In the genomic region with DNA sequence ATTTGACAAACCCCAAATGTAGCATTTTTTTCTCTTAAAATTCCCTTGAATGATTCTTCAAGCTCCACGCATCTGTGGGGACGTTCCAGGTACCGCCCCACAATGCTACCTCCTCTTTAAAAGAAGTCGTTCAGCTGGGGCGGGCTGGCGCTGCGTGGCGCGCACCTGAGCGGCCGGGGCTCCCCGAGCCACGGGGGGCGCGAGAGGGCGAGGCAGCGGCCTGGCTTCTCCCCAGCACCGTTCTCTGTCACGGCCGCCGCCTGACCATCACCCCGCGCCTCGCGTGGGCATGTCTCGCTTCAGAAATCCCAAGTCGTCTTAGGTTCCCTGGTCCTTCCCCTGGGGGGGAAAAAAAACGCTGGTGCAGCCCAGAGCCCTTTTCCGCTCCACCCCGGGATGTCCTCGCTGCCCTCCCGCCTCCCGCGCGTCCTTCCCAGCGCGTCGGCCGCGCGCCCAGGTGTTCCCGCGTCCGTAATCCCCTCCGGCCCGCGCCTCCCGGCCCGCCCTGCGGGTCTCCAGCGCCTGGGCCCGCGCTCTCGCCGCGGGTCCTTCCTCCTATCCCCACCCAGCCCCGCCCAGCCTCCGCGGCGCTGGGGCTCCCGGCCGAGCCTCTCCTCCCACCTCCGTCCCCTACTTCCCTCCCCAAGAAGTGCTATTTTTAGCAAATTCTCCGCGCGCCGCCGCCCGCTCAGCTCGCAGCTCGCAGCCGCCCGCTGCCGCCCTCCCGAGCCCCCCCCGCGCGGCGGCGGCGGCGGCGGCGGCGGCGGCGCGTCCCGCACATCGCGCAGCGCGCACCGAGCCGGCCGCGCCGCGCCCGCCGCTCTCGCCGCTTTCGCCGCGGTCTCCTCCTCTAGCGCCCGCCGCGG, we compare ENCODE assay signal across 8 cellular contexts. TPM values are rescaled to one million over a fixed set of nuclear protein-coding genes. Genes with fewer than 3 reads are reported as not detected.
DNase-seq lines count a peak whose midpoint lies in the region; TF ChIP-seq lines count a peak whose summit lies in the region.

No MANE protein-coding gene starts in this region.

- no peaks in the 10 kb centered on the region for H3K9me3 ChIP-seq in endocrine pancreas (ENCODE audit: control insufficient read depth, low read length)
- H3K9me3 ChIP-seq in transverse colon: peaks cover 0 to 5% of the 10 kb centered on the region in 2 donors

- no peak overlapping the region for H2AK5ac ChIP-seq in mesendoderm (ENCODE audit: low read length)

- H2BK5ac ChIP-seq in mesendoderm (ENCODE audit: low read length): no peak overlapping the region

- peak overlapping the region; percentile 79 for H3K4me2 ChIP-seq in mesendoderm (ENCODE audit: low read length)

- no peaks in the 10 kb centered on the region for H3K4me1 ChIP-seq in endocrine pancreas (ENCODE audit: control insufficient read depth, insufficient read depth, low read length)
- no peaks in the 10 kb centered on the region for H3K4me1 ChIP-seq in mesendoderm (ENCODE audit: control insufficient read depth, low read depth, low read length)
- H3K4me1 ChIP-seq in transverse colon: peaks cover 0 to 11% (median 7%) of the 10 kb centered on the region in 4 donors

- H2BK15ac ChIP-seq in mesendoderm (replicated peaks; ENCODE audit: low read depth): no peak overlapping the region

- H3K18ac ChIP-seq in mesendoderm (ENCODE audit: low read length): no peak overlapping the region

- no peak for TF ChIP-seq POLR2A in transverse colon (IDR thresholded peaks at IDR 0.05)

- intact Hi-C loops in CD14-positive monocyte (cut with micrococcal nuclease): no loop called here
- intact Hi-C loops in transverse colon (cut with DNase I; ENCODE audit: low total_unique reads): no loop called here

- no peaks in the 10 kb centered on the region for H3K79me2 ChIP-seq in mesendoderm (ENCODE audit: control insufficient read depth, insufficient read depth, low read length)

- peak overlapping the region; percentile 56 for H3K9ac ChIP-seq in endocrine pancreas (ENCODE audit: control insufficient read depth, insufficient read depth, low read length)
- H3K9ac ChIP-seq in mesendoderm (ENCODE audit: low read length): peak overlapping the region; percentile 49

- peak overlapping the region; percentile 58 for H3K56ac ChIP-seq in mesendoderm (ENCODE audit: low read length)

- H3K27ac ChIP-seq in mesendoderm (ENCODE audit: low read depth, low read length) (no peak overlapping the region), transverse colon (peak overlapping the region; percentile 42 to 72 (median 57))

- TF ChIP-seq CTCF in CD14-positive monocyte (IDR thresholded peaks at IDR 0.05) (no peak), GM20000 (IDR thresholded peaks at IDR 0.05; ENCODE audit: extremely low read depth, missing control alignments) (no peak), transverse colon (IDR thresholded peaks at IDR 0.05) (no peak)

- H3K36me3 Mint-ChIP-seq in CD14-positive monocyte: peaks cover 6 to 8% of the 10 kb centered on the region in 2 donors

- H3K4me3 ChIP-seq in endocrine pancreas (ENCODE audit: control insufficient read depth, insufficient read depth, low read length): peak overlapping the region; percentile 83
- H3K4me3 ChIP-seq in mesendoderm (ENCODE audit: low read length): peak overlapping the region; percentile 50
- H3K4me3 ChIP-seq in transverse colon: peak overlapping the region; percentile 63 to 86 (median 69)

- H3K27ac Mint-ChIP-seq in CD14-positive monocyte: peak overlapping the region in 1 of 7 donors; percentile 30

- H3K4me1 Mint-ChIP-seq in CD14-positive monocyte: peaks cover 14% of the 10 kb centered on the region

- no CpG with 5 or more reads among the region's 110 CpGs for WGBS in mesendoderm (ENCODE audit: extremely low coverage, insufficient coverage, low lambda C conversion rate)
- 1% methylated on average over 18 to 107 of the region's 110 CpGs for WGBS in transverse colon (ENCODE audit: low coverage in 1 of 2), 2 donors

- H4K5ac ChIP-seq in mesendoderm (ENCODE audit: low read length): no peak overlapping the region

- H3K36me3 ChIP-seq in endocrine pancreas (ENCODE audit: control insufficient read depth, insufficient read depth, low read length) (no peaks in the 10 kb centered on the region), mesendoderm (ENCODE audit: control insufficient read depth, insufficient read depth, low read length) (no peaks in the 10 kb centered on the region), transverse colon (no peaks in the 10 kb centered on the region)

- no peak overlapping the region for H4K8ac ChIP-seq in mesendoderm (ENCODE audit: low read depth, low read length)

- in situ Hi-C loops in transverse colon (cut with MboI; ENCODE audit: low pct_ligation_motif_present in 1 of 4, low pct_unique_long_range_greater_than_20kb in 1 of 4, low sequenced_read_pairs in 3 of 4): no loop called here

- H3K27me3 Mint-ChIP-seq in CD14-positive monocyte (ENCODE audit: low read depth in 3 of 3): peaks cover 32 to 49% (median 39%) of the 10 kb centered on the region in 3 donors

- DNase-seq in CD14-positive monocyte (ENCODE audit: low spot score): no peak
- DNase-seq in GM20000 (ENCODE audit: low spot score): peak; percentile 36
- peak; percentile 9 for DNase-seq in RPMI8226
- DNase-seq in mesendoderm: peak; percentile 34
- DNase-seq in transverse colon: peak; percentile 12
- DNase-seq in kidney glomerular epithelial cell (lab: John Stamatoyannopoulos, UW): no peak
- no peak for DNase-seq in GM19238 (ENCODE audit: insufficient read length, low spot score)

- no peaks in the 10 kb centered on the region for H3K27me3 ChIP-seq in endocrine pancreas (ENCODE audit: control insufficient read depth, insufficient read depth, low read length)
- no peaks in the 10 kb centered on the region for H3K27me3 ChIP-seq in mesendoderm (ENCODE audit: insufficient read depth, low read length, poor library complexity)
- peaks cover 36% of the 10 kb centered on the region for H3K27me3 ChIP-seq in transverse colon

- H3K9me3 Mint-ChIP-seq in CD14-positive monocyte: peaks cover 13 to 28% (median 20%) of the 10 kb centered on the region in 7 donors

- H3K79me1 ChIP-seq in mesendoderm (ENCODE audit: low read length): no peaks in the 10 kb centered on the region

- peak overlapping the region; percentile 90 to 94 for H3K4me3 Mint-ChIP-seq in CD14-positive monocyte

- H3K23ac ChIP-seq in mesendoderm (ENCODE audit: low read length): no peak overlapping the region

- H3K4ac ChIP-seq in mesendoderm (ENCODE audit: low read depth, low read length): no peak overlapping the region

- TF ChIP-seq EP300 in transverse colon (IDR thresholded peaks at IDR 0.05; ENCODE audit: low read depth): no peak

- no peak overlapping the region for H2BK120ac ChIP-seq in mesendoderm (ENCODE audit: low read depth, low read length)

RNA-seq across cellular contexts. Expression of gene PRPS1L1, which starts 58.8 kb away (rescaled TPM):
- polyA plus RNA-seq in CD14-positive monocyte: not detected
- not detected for polyA plus RNA-seq in mesendoderm (2013, experiment 1 of 2)
- polyA plus RNA-seq in mesendoderm (2013, experiment 2 of 2): not detected
- not detected for total RNA-seq in transverse colon

Comparison
In these comparisons a context has a peak if more than half of its experiments do, and no peak if none do; other contexts are left out.
1. DNase-seq: peak in GM20000 (single experiment), RPMI8226 (single experiment), mesendoderm (single experiment) and transverse colon (single experiment); none in CD14-positive monocyte (single experiment), kidney glomerular epithelial cell (single experiment) and GM19238 (single experiment).
2. Peak in every context shown above with its lines, with median percentiles within 50 percentile points of each other: H3K4me3 ChIP-seq.